1 cellular context compared by ENCODE assay signal in genomic region chr18:56330381-56331115, GRCh38.
TF ChIP-seq lines count a peak whose summit lies in the region.

No MANE protein-coding gene starts in this region.

TF ChIP-seq in HepG2, 621 proteins besides CTCF, POLR2A, EP300 and RAD21 (continued from another document):
- TF ChIP-seq HCFC1 (IDR thresholded peaks at IDR 0.05; ENCODE audit: low read depth, low read length), result no peak
- no peak for TF ChIP-seq HMGXB4 (CRISPR knock-in tag; IDR thresholded peaks at IDR 0.05; ENCODE audit: borderline replicate concordance in 1 of 2, low read depth in 1 of 2)
- TF ChIP-seq U2AF1 (optimal IDR thresholded peaks at IDR 0.05; ENCODE audit: low read depth, low read length), result no peak
- TF ChIP-seq MTA1 (CRISPR knock-in tag; IDR thresholded peaks at IDR 0.05; ENCODE audit: borderline replicate concordance), result no peak
